In genomic region chr7:54664235-54665228, GRCh38 we compare ENCODE assay signal across 9 cellular contexts.
DNase-seq lines count a peak whose midpoint lies in the region; ATAC-seq and TF ChIP-seq lines count a peak whose summit lies in the region.
"Had no signal": no experiment of that assay in that cellular context is flagged by ENCODE, and none has a peak within 500 bp of the region (broad histone marks: within the 10 kb centered on the region; RNA-seq: fewer than 3 reads in every experiment).

No MANE protein-coding gene starts in this region.

- no peak overlapping the region for H3K27ac ChIP-seq in skeletal muscle tissue (ENCODE audit: low read depth, low read length)
- H3K27ac ChIP-seq: HL-60 had no signal

- no peaks in the 10 kb centered on the region for H3K36me3 ChIP-seq in skeletal muscle tissue (ENCODE audit: control insufficient read depth in 3 of 3, insufficient read depth in 3 of 3, low read length in 3 of 3)

- in situ Hi-C loops in astrocyte of the spinal cord (cut with HindIII; ENCODE audit: low sequenced_read_pairs) = no loop called here

- H3K27me3 ChIP-seq in skeletal muscle tissue (ENCODE audit: control insufficient read depth in 3 of 3, insufficient read depth in 3 of 3, low read length in 3 of 3) = peaks cover 17 to 28% (median 28%) of the 10 kb centered on the region in 3 donors

- peak; percentile 96 for ATAC-seq in HG02759 (IDR thresholded peaks at IDR 0.05; ENCODE audit: unreplicated experiment)

- DNase-seq in 8988T = peak; percentile 75
- DNase-seq in GM12865 (ENCODE audit: low read depth) = peak; percentile 32
- peak; percentile 7 for DNase-seq in NCI-H2227 treated with DMSO at 0.1 percent for 48 hours (lab: John Stamatoyannopoulos, UW)
- peak; percentile 15 for DNase-seq in astrocyte of the spinal cord (ENCODE audit: low read depth, low spot score)
- DNase-seq in activated effector memory CD4-positive, alpha-beta T cell treated with Interleukin-2 at 50 U/mL for 16 hours = no peak

- peak overlapping the region; percentile 14; the same call in 1 of the 2 replicates for H3K4me3 ChIP-seq in GM12865 (ENCODE audit: low read depth, low read length)
- peak overlapping the region; percentile 29 for H3K4me3 ChIP-seq in astrocyte of the spinal cord (ENCODE audit: low read depth, low read length)
- H3K4me3 ChIP-seq in iPS-18c (ENCODE audit: insufficient read depth, low read depth, low read length) = peak overlapping the region; percentile 75
- H3K4me3 ChIP-seq in skeletal muscle tissue (ENCODE audit: low read length in 3 of 3) = peak overlapping the region in 2 of 3 donors; percentile 36 to 41

- peak; percentile 39 for TF ChIP-seq CTCF in GM12865 (IDR thresholded peaks at IDR 0.05; ENCODE audit: insufficient read depth, low read depth, low read length, missing control alignments)
- peak; percentile 58 for TF ChIP-seq CTCF in astrocyte of the spinal cord (IDR thresholded peaks at IDR 0.05; ENCODE audit: low read depth, low read length)

- H3K9me3 ChIP-seq in iPS-18c (ENCODE audit: control insufficient read depth, insufficient read depth, low read length) (peaks cover 9% of the 10 kb centered on the region), skeletal muscle tissue (ENCODE audit: control insufficient read depth in 3 of 3, low read length in 3 of 3) (peaks cover 0 to 3% (median 0%) of the 10 kb centered on the region in 3 donors)

- H3K9ac ChIP-seq in skeletal muscle tissue (ENCODE audit: low read depth in 1 of 3, low read length in 3 of 3) = no peak overlapping the region

- H3K4me1 ChIP-seq in skeletal muscle tissue (ENCODE audit: control insufficient read depth in 3 of 3, insufficient read depth in 3 of 3, low read length in 3 of 3) = peaks cover 0 to 3% (median 3%) of the 10 kb centered on the region in 3 donors

Comparison
In these comparisons a context has a peak if more than half of its experiments do, and no peak if none do; other contexts are left out.
1. H3K4me3 ChIP-seq: peak in every context shown above with its lines; median percentile 75 in iPS-18c; 38 in skeletal muscle tissue; 29 in astrocyte of the spinal cord; 14 in GM12865.